In genomic region chr18:44715841-44716240, GRCh38 we compare ENCODE assay signal across 12 cellular contexts. TPM values are rescaled to one million over a fixed set of nuclear protein-coding genes. Genes with fewer than 3 reads are reported as not detected.
A peak's percentile ranks its signal among the peaks of the same experiment; 100 is the strongest.
DNase-seq lines count a peak whose midpoint lies in the region; ATAC-seq and TF ChIP-seq lines count a peak whose summit lies in the region.
"Had no signal": no experiment of that assay in that cellular context is flagged by ENCODE, and none has a peak within 500 bp of the region (broad histone marks: within the 10 kb centered on the region; RNA-seq: fewer than 3 reads in every experiment).

No MANE protein-coding gene starts in this region.

- no peak overlapping the region for H3K4me3 ChIP-seq in CD8-positive, alpha-beta memory T cell (ENCODE audit: low read length)
- H3K4me3 ChIP-seq: PC-9 had no signal

- no peaks in the 10 kb centered on the region for H3K27me3 ChIP-seq in CD8-positive, alpha-beta memory T cell (ENCODE audit: insufficient read depth, low read length, poor library complexity, severe bottlenecking)

- peaks cover 6% of the 10 kb centered on the region for H3K4me1 ChIP-seq in CD8-positive, alpha-beta memory T cell (ENCODE audit: insufficient read depth, low read length)

- H3K36me3 ChIP-seq in CD8-positive, alpha-beta memory T cell (ENCODE audit: insufficient read depth, low read length): no peaks in the 10 kb centered on the region

- POLR2A ChIA-PET in CD8-positive, alpha-beta memory T cell (lab: Charles Lee): no interaction called here

- H3K9me3 ChIP-seq in CD8-positive, alpha-beta memory T cell (ENCODE audit: low read length): no peaks in the 10 kb centered on the region

- no peak overlapping the region for H3K27ac ChIP-seq in CD8-positive, alpha-beta memory T cell (ENCODE audit: low read depth, low read length)
- H3K27ac ChIP-seq: PC-9 had no signal

- CTCF ChIA-PET in CD8-positive, alpha-beta memory T cell (lab: Charles Lee): no interaction called here

- no peak for TF ChIP-seq CTCF in glutamatergic neuron (IDR thresholded peaks at IDR 0.05; ENCODE audit: partially characterized antibody, unreplicated experiment)

- no peak for ATAC-seq in stimulated activated naive B cell treated with anti-CD40 and anti-IgM and Interleukin-4, amounts not matched to agents 10 μg/mL and 1 μg/mL and 100 μg/mL, for 72 hours (replicated peaks)
- no peak for ATAC-seq in HG02840 (IDR thresholded peaks at IDR 0.05; ENCODE audit: low FRiP score, unreplicated experiment)

- H3K36me3 Mint-ChIP-seq in glutamatergic neuron (ENCODE audit: unreplicated experiment): peaks cover 11% of the 10 kb centered on the region
- peaks cover 74 to 92% of the 10 kb centered on the region in 2 donors for H3K36me3 Mint-ChIP-seq in stimulated activated naive B cell treated with anti-CD40 and anti-IgM and Interleukin-4, amounts not matched to agents 10 μg/mL and 1 μg/mL and 100 μg/mL, for 72 hours
- H3K36me3 Mint-ChIP-seq in CD8-positive, alpha-beta memory T cell: peaks cover 0 to 13% (median 4%) of the 10 kb centered on the region in 3 donors
- H3K36me3 Mint-ChIP-seq: activated naive CD4-positive, alpha-beta T cell treated with anti-CD3 and anti-CD28 coated beads, Interleukin-2, amount 50 U/mL, for 24 hours had no signal

- peaks cover 64% of the 10 kb centered on the region for H3K4me1 Mint-ChIP-seq in glutamatergic neuron (ENCODE audit: low read depth, unreplicated experiment)
- peaks cover 58 to 74% of the 10 kb centered on the region in 2 donors for H3K4me1 Mint-ChIP-seq in stimulated activated naive B cell treated with anti-CD40 and anti-IgM and Interleukin-4, amounts not matched to agents 10 μg/mL and 1 μg/mL and 100 μg/mL, for 72 hours
- peaks cover 17 to 24% (median 23%) of the 10 kb centered on the region in 3 donors for H3K4me1 Mint-ChIP-seq in CD8-positive, alpha-beta memory T cell

- DNase-seq in LHCN-M2 (ENCODE audit: low read depth): peak; percentile 55
- DNase-seq in NCI-H69 (lab: John Stamatoyannopoulos, UW): peak; percentile 99
- DNase-seq in glutamatergic neuron: peak; percentile 55
- DNase-seq in stimulated activated naive B cell treated with anti-CD40 and anti-IgM and Interleukin-4, amounts not matched to agents 10 μg/mL and 1 μg/mL and 100 μg/mL, for 72 hours: no peak
- no peak for DNase-seq in NCI-H2029 treated with DMSO at 0.1 percent for 48 hours (lab: John Stamatoyannopoulos, UW)
- DNase-seq in NCI-H526 treated with DMSO at 0.1 percent for 48 hours (lab: John Stamatoyannopoulos, UW): no peak
- no peak for DNase-seq in CD8-positive, alpha-beta memory T cell
- DNase-seq: activated CD4-positive, CD25-positive, alpha-beta regulatory T cell treated with anti-CD3 and anti-CD28 coated beads, Interleukin-2, amount 50 U/mL, for 72 hours; DND-41; PC-9 had no signal

- H3K4me3 Mint-ChIP-seq in glutamatergic neuron (ENCODE audit: unreplicated experiment): peak overlapping the region; percentile 82
- H3K4me3 Mint-ChIP-seq in stimulated activated naive B cell treated with anti-CD40 and anti-IgM and Interleukin-4, amounts not matched to agents 10 μg/mL and 1 μg/mL and 100 μg/mL, for 72 hours: no peak overlapping the region
- no peak overlapping the region for H3K4me3 Mint-ChIP-seq in CD8-positive, alpha-beta memory T cell
- H3K4me3 Mint-ChIP-seq: activated naive CD4-positive, alpha-beta T cell treated with anti-CD3 and anti-CD28 coated beads, Interleukin-2, amount 50 U/mL, for 24 hours had no signal

- peak overlapping the region; percentile 98 for H3K27ac Mint-ChIP-seq in glutamatergic neuron (ENCODE audit: unreplicated experiment)
- peak overlapping the region; percentile 42 for H3K27ac Mint-ChIP-seq in stimulated activated naive B cell treated with anti-CD40 and anti-IgM and Interleukin-4, amounts not matched to agents 10 μg/mL and 1 μg/mL and 100 μg/mL, for 72 hours
- no peak overlapping the region for H3K27ac Mint-ChIP-seq in CD8-positive, alpha-beta memory T cell
- H3K27ac Mint-ChIP-seq: activated naive CD4-positive, alpha-beta T cell treated with anti-CD3 and anti-CD28 coated beads, Interleukin-2, amount 50 U/mL, for 24 hours had no signal

- H3K9me3 Mint-ChIP-seq in glutamatergic neuron (ENCODE audit: unreplicated experiment): peaks cover 14% of the 10 kb centered on the region
- peaks cover 0 to 1% of the 10 kb centered on the region in 2 donors for H3K9me3 Mint-ChIP-seq in stimulated activated naive B cell treated with anti-CD40 and anti-IgM and Interleukin-4, amounts not matched to agents 10 μg/mL and 1 μg/mL and 100 μg/mL, for 72 hours
- no peaks in the 10 kb centered on the region for H3K9me3 Mint-ChIP-seq in CD8-positive, alpha-beta memory T cell
- H3K9me3 Mint-ChIP-seq: activated naive CD4-positive, alpha-beta T cell treated with anti-CD3 and anti-CD28 coated beads, Interleukin-2, amount 50 U/mL, for 24 hours had no signal

- peaks cover 24% of the 10 kb centered on the region for H3K27me3 Mint-ChIP-seq in glutamatergic neuron (ENCODE audit: unreplicated experiment)
- H3K27me3 Mint-ChIP-seq in stimulated activated naive B cell treated with anti-CD40 and anti-IgM and Interleukin-4, amounts not matched to agents 10 μg/mL and 1 μg/mL and 100 μg/mL, for 72 hours: no peaks in the 10 kb centered on the region
- no peaks in the 10 kb centered on the region for H3K27me3 Mint-ChIP-seq in CD8-positive, alpha-beta memory T cell

RNA-seq across cellular contexts. Expression of gene SETBP1, which starts 35.2 kb away (rescaled TPM):
- total RNA-seq in LHCN-M2 (2014; rRNA removed) (0.77 and 1.6 TPM in 2 replicates), glutamatergic neuron (ENCODE audit: unreplicated experiment) (83.3 TPM)
- polyA plus RNA-seq in LHCN-M2 (2012): 0.32 TPM
- total RNA-seq in CD8-positive, alpha-beta memory T cell: 10 to 100 TPM; 13.9 to 14.1 TPM
- 0.22 TPM for polyA plus RNA-seq in CD8-positive, alpha-beta memory T cell

Comparison
In these comparisons a context has a peak if more than half of its experiments do, and no peak if none do; other contexts are left out.
1. DNase-seq: peak in LHCN-M2 (single experiment), NCI-H69 (single experiment) and glutamatergic neuron (single experiment); none in stimulated activated naive B cell treated with anti-CD40 and anti-IgM and Interleukin-4, amounts not matched to agents 10 μg/mL and 1 μg/mL and 100 μg/mL, for 72 hours (single experiment), NCI-H2029 treated with DMSO at 0.1 percent for 48 hours (single experiment), NCI-H526 treated with DMSO at 0.1 percent for 48 hours (single experiment) and CD8-positive, alpha-beta memory T cell (0 of 5).
2. H3K27ac Mint-ChIP-seq: peak in glutamatergic neuron (single experiment) and stimulated activated naive B cell treated with anti-CD40 and anti-IgM and Interleukin-4, amounts not matched to agents 10 μg/mL and 1 μg/mL and 100 μg/mL, for 72 hours (single experiment); none in CD8-positive, alpha-beta memory T cell (0 of 8).